10 cellular contexts compared by ENCODE assay signal in genomic region chr9:76761448-76761847, GRCh38. TPM values are rescaled to one million over a fixed set of nuclear protein-coding genes. Genes with fewer than 3 reads are reported as not detected.
A peak's percentile ranks its signal among the peaks of the same experiment; 100 is the strongest.
DNase-seq lines count a peak whose midpoint lies in the region; ATAC-seq, FAIRE-seq and TF ChIP-seq lines count a peak whose summit lies in the region.
"Had no signal": no experiment of that assay in that cellular context is flagged by ENCODE, and none has a peak within 500 bp of the region (broad histone marks: within the 10 kb centered on the region; RNA-seq: fewer than 3 reads in every experiment).

No MANE protein-coding gene starts in this region.

- DNase-seq in DMS53 (lab: John Stamatoyannopoulos, UW) = peak; percentile 26
- no peak for DNase-seq in DMS53 treated with DMSO at 0.1 percent for 48 hours (lab: John Stamatoyannopoulos, UW; ENCODE audit: unreplicated experiment)
- DNase-seq in RCC 7860 (ENCODE audit: low spot score) = no peak
- DNase-seq in fibroblast of the conjunctiva (ENCODE audit: low read depth) = peak; percentile 2
- DNase-seq in smooth muscle cell (lab: John Stamatoyannopoulos, UW; ENCODE audit: unreplicated experiment) = no peak
- no peak for DNase-seq in T-cell
- no peak for DNase-seq in NK-92 treated with Interleukin-12 subunit alpha and Interleukin-12 subunit beta, amount 100 ng/mL, for 24 hours (lab: John Stamatoyannopoulos, UW)
- DNase-seq: 8988T had no signal

- peak; percentile 46 for TF ChIP-seq CTCF in smooth muscle cell (IDR thresholded peaks at IDR 0.05; ENCODE audit: borderline replicate concordance, insufficient read depth, poor library complexity, severe bottlenecking)

- no peak overlapping the region for H3K27ac Mint-ChIP-seq in T-cell

- H3K4me2 ChIP-seq in smooth muscle cell = no peak overlapping the region

- no peaks in the 10 kb centered on the region for H3F3A ChIP-seq in smooth muscle cell (ENCODE audit: low read depth)

- FAIRE-seq in RCC 7860 (lab: Jason Lieb, UNC) = peak; percentile 72

- H3K27me3 Mint-ChIP-seq in T-cell = peaks cover 5 to 12% of the 10 kb centered on the region in 2 donors

- H3K9ac ChIP-seq in smooth muscle cell (ENCODE audit: low read depth) = no peak overlapping the region

- no peaks in the 10 kb centered on the region for H3K9me3 ChIP-seq in smooth muscle cell (replicated peaks; ENCODE audit: low read depth)

- CTCF ChIA-PET in T-cell (lab: Charles Lee) = interaction anchor here in 1 of 2 donors (0.8 kb wide), 1 partner anchor 470 kb away, joined by 3 read pairs; no protein-coding TSS in a partner anchor

- H3K4me1 ChIP-seq in smooth muscle cell (ENCODE audit: low read depth) = no peaks in the 10 kb centered on the region

- H3K36me3 Mint-ChIP-seq in T-cell = no peaks in the 10 kb centered on the region

- H3K27me3 ChIP-seq in smooth muscle cell (ENCODE audit: low read depth) = peaks cover 9% of the 10 kb centered on the region

- no peak overlapping the region for H3K4me3 ChIP-seq in smooth muscle cell

- H4K20me1 ChIP-seq in smooth muscle cell (ENCODE audit: low read depth) = no peaks in the 10 kb centered on the region

- H3K36me3 ChIP-seq in smooth muscle cell (ENCODE audit: low read depth) = no peaks in the 10 kb centered on the region

- peaks cover 0 to 7% (median 0%) of the 10 kb centered on the region in 3 donors for H3K4me1 Mint-ChIP-seq in T-cell

- no peak overlapping the region for H2AFZ ChIP-seq in smooth muscle cell (ENCODE audit: low read depth)

- WGBS in smooth muscle cell (ENCODE audit: low lambda C conversion rate) = 53% methylated on average over 1 of the region's 1 CpG

- H3K4me3 Mint-ChIP-seq in T-cell = no peak overlapping the region

- POLR2A ChIA-PET in T-cell (lab: Charles Lee) = no interaction called here

- no peaks in the 10 kb centered on the region for H3K9me3 Mint-ChIP-seq in T-cell

- H3K79me2 ChIP-seq in smooth muscle cell (ENCODE audit: low read depth) = no peaks in the 10 kb centered on the region

- H3K27ac ChIP-seq in smooth muscle cell (ENCODE audit: low read depth) = no peak overlapping the region
- H3K27ac ChIP-seq: epithelial cell of prostate had no signal

- ATAC-seq in GM21576 (IDR thresholded peaks at IDR 0.05; ENCODE audit: unreplicated experiment) (no peak), T-cell (replicated peaks in 1 of 4) (no peak)

RNA-seq across cellular contexts. Expression of gene PCA3, which starts 2.8 kb away (rescaled TPM):
- total RNA-seq in smooth muscle cell (not detected in 2 replicates), T-cell (not detected)
- polyA plus RNA-seq in smooth muscle cell = 0.30 TPM in 1 of 2 replicates, not detected in the other

Comparison
In these comparisons a context has a peak if more than half of its experiments do, and no peak if none do; other contexts are left out.
1. DNase-seq: peak in DMS53 (single experiment) and fibroblast of the conjunctiva (single experiment); none in DMS53 treated with DMSO at 0.1 percent for 48 hours (single experiment), RCC 7860 (single experiment), smooth muscle cell (single experiment), T-cell (0 of 34) and NK-92 treated with Interleukin-12 subunit alpha and Interleukin-12 subunit beta, amount 100 ng/mL, for 24 hours (single experiment).